In the genomic region with DNA sequence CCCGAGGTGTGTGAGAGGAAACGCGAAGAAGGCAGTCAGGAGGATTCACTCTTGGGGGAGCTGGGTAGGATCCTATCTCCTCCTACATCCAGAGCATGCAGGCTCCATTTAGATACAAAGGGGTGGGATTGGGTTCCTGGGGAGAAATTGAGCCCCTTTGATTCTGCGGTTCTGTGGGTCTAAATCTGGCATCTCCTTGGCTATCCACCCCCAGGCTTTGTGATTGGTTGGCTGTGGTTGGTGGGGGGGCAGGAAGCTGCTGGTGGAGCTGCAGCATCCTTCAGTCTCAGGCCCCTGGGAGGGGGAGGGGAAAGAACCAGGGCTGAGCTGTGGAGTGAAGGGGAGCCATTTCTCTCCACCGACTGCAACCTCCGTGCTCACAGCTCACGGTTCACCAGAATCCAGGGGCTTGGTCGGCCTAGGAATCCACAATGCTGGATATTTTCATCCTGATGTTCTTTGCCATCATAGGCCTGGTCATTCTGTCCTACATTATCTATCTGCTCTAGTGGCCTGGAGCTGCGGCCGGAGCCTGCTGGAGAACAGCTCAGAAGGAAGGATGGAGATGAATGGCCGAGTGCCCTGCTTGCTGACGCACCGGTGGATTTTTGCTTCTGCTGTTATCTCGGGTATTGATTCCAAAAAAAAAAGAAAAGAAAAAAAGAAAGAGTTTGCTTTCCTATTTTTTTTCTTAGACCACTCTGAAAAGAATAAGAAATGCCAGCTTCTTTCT, we compare ENCODE assay signal across 9 cellular contexts.
A peak's percentile ranks its signal among the peaks of the same experiment; 100 is the strongest.
DNase-seq lines count a peak whose midpoint lies in the region; ATAC-seq, FAIRE-seq and TF ChIP-seq lines count a peak whose summit lies in the region.
"Had no signal": no experiment of that assay in that cellular context is flagged by ENCODE, and none has a peak within 500 bp of the region (broad histone marks: within the 10 kb centered on the region; RNA-seq: fewer than 3 reads in every experiment).

Gene LASP1NB (plus strand): TSS at position 352 of the 733 bp plus-strand sequence.

- peak within 1 kb of the TSS; percentile 25 for H2AK5ac ChIP-seq in trophoblast cell (ENCODE audit: low read length)

- H3K79me2 ChIP-seq in trophoblast cell (ENCODE audit: control insufficient read depth, insufficient read depth, low read length, poor library complexity): no peaks in the 10 kb centered on the region

- no peak within 1 kb of the TSS for H4K8ac ChIP-seq in trophoblast cell (ENCODE audit: low read depth, low read length)

- intact Hi-C loops in CD8-positive, alpha-beta T cell (cut with DNase I, micrococcal nuclease): loop anchor here in 1 of 2 experiments (2.0 to 5.0 kb wide), 2 partner anchors 37 to 55 kb away; partner anchors contain the start of gene LASP1
- intact Hi-C loops in kidney (cut with DNase I): no loop called here

- no peak within 1 kb of the TSS for H4K91ac ChIP-seq in trophoblast cell (ENCODE audit: low read depth, low read length)

- POLR2A ChIA-PET in CD8-positive, alpha-beta T cell (lab: Charles Lee): interaction anchor here (0.6 to 4.5 kb wide), 16 partner anchors 9 to 274 kb away, joined by 3 to 34 read pairs (median 3); partner anchors contain the start of genes ARL5C, LASP1 and RPL23
- POLR2A ChIA-PET in activated CD4-positive, alpha-beta T cell treated with anti-CD3 and anti-CD28 coated beads, Interleukin-2, amount 10 ng/mL, durations not matched to agents 7 days and 5 days (lab: Charles Lee): interaction anchor here (1.0 kb wide), 1 partner anchor 25 kb away, joined by 3 read pairs; no protein-coding TSS in a partner anchor

- ATAC-seq in CD8-positive, alpha-beta T cell: peak; percentile 87
- no peak for ATAC-seq in GM18858 (IDR thresholded peaks at IDR 0.05; ENCODE audit: unreplicated experiment)

- H3K27ac ChIP-seq in CD8-positive, alpha-beta T cell (ENCODE audit: low read depth, low read length): peak within 1 kb of the TSS; percentile 35
- no peak within 1 kb of the TSS for H3K27ac ChIP-seq in trophoblast cell (ENCODE audit: low read depth, low read length)
- no peak within 1 kb of the TSS for H3K27ac ChIP-seq in kidney (ENCODE audit: low read depth in 2 of 2, low read length in 2 of 2)

- peak within 1 kb of the TSS; percentile 65 for H3K4me3 Mint-ChIP-seq in CD8-positive, alpha-beta T cell
- peak within 1 kb of the TSS; percentile 17 for H3K4me3 Mint-ChIP-seq in activated CD4-positive, alpha-beta T cell treated with anti-CD3 and anti-CD28 coated beads, Interleukin-2, amount 10 ng/mL, durations not matched to agents 7 days and 5 days

- H3K27me3 Mint-ChIP-seq in CD8-positive, alpha-beta T cell (ENCODE audit: low read depth): no peaks in the 10 kb centered on the region
- no peaks in the 10 kb centered on the region for H3K27me3 Mint-ChIP-seq in activated CD4-positive, alpha-beta T cell treated with anti-CD3 and anti-CD28 coated beads, Interleukin-2, amount 10 ng/mL, durations not matched to agents 7 days and 5 days

- H3K14ac ChIP-seq in trophoblast cell (ENCODE audit: low read length): no peak within 1 kb of the TSS

- peaks cover 11% of the 10 kb centered on the region for H3K36me3 Mint-ChIP-seq in CD8-positive, alpha-beta T cell
- peaks cover 5% of the 10 kb centered on the region for H3K36me3 Mint-ChIP-seq in activated CD4-positive, alpha-beta T cell treated with anti-CD3 and anti-CD28 coated beads, Interleukin-2, amount 10 ng/mL, durations not matched to agents 7 days and 5 days (ENCODE audit: low read depth)

- no peaks in the 10 kb centered on the region for H3K36me3 ChIP-seq in CD8-positive, alpha-beta T cell (ENCODE audit: insufficient read depth, low read length)
- peaks cover 5 to 6% of the 10 kb centered on the region in 2 experiments for H3K36me3 ChIP-seq in trophoblast cell (ENCODE audit: control insufficient read depth in 1 of 2, insufficient read depth in 2 of 2, low read length in 2 of 2)
- H3K36me3 ChIP-seq in kidney (ENCODE audit: control insufficient read depth in 1 of 2, insufficient read depth in 2 of 2, low read length in 2 of 2): peaks cover 0 to 4% of the 10 kb centered on the region in 2 donors

- H3K27ac Mint-ChIP-seq in CD8-positive, alpha-beta T cell: peak within 1 kb of the TSS; percentile 63
- H3K27ac Mint-ChIP-seq in activated CD4-positive, alpha-beta T cell treated with anti-CD3 and anti-CD28 coated beads, Interleukin-2, amount 10 ng/mL, durations not matched to agents 7 days and 5 days: peak within 1 kb of the TSS; percentile 72

- H2BK5ac ChIP-seq in trophoblast cell (ENCODE audit: low read depth, low read length, poor library complexity): no peak within 1 kb of the TSS

- FAIRE-seq in kidney (lab: Jason Lieb, UNC): no peak
- FAIRE-seq: endothelial cell of umbilical vein had no signal

- CTCF ChIA-PET in CD8-positive, alpha-beta T cell (lab: Charles Lee): interaction anchor here (0.6 to 3.2 kb wide), 13 partner anchors 7 to 251 kb away, joined by 3 to 20 read pairs (median 5); partner anchors contain the start of gene LASP1
- CTCF ChIA-PET in activated CD4-positive, alpha-beta T cell treated with anti-CD3 and anti-CD28 coated beads, Interleukin-2, amount 10 ng/mL, durations not matched to agents 7 days and 5 days (lab: Charles Lee): interaction anchor here (0.8 to 2.0 kb wide), 4 partner anchors 15 to 40 kb away, joined by 3 to 4 read pairs (median 3); no protein-coding TSS in a partner anchor

- peak within 1 kb of the TSS; percentile 28 for H2BK12ac ChIP-seq in trophoblast cell (ENCODE audit: low read length)

- WGBS in trophoblast cell (ENCODE audit: extremely low coverage, insufficient coverage, insufficient read length): no CpG with 5 or more reads among the region's 14 CpGs

- H3K23ac ChIP-seq in trophoblast cell (ENCODE audit: low read length): no peak within 1 kb of the TSS

- H3K4me1 Mint-ChIP-seq in CD8-positive, alpha-beta T cell (ENCODE audit: low read depth): peaks cover 40% of the 10 kb centered on the region
- H3K4me1 Mint-ChIP-seq in activated CD4-positive, alpha-beta T cell treated with anti-CD3 and anti-CD28 coated beads, Interleukin-2, amount 10 ng/mL, durations not matched to agents 7 days and 5 days: peaks cover 30% of the 10 kb centered on the region

- H2BK120ac ChIP-seq in trophoblast cell (ENCODE audit: insufficient read depth, low read length, poor library complexity): no peak within 1 kb of the TSS

- H4K12ac ChIP-seq in trophoblast cell (ENCODE audit: low read depth, low read length): peak within 1 kb of the TSS; percentile 67

- no peaks in the 10 kb centered on the region for H3K27me3 ChIP-seq in CD8-positive, alpha-beta T cell (ENCODE audit: insufficient read depth, low read length)
- no peaks in the 10 kb centered on the region for H3K27me3 ChIP-seq in trophoblast cell (ENCODE audit: insufficient read depth, low read length)

- no peak within 1 kb of the TSS for H3K4me2 ChIP-seq in trophoblast cell (ENCODE audit: low read length)

- no peaks in the 10 kb centered on the region for H3K9me3 Mint-ChIP-seq in CD8-positive, alpha-beta T cell
- no peaks in the 10 kb centered on the region for H3K9me3 Mint-ChIP-seq in activated CD4-positive, alpha-beta T cell treated with anti-CD3 and anti-CD28 coated beads, Interleukin-2, amount 10 ng/mL, durations not matched to agents 7 days and 5 days

- no peaks in the 10 kb centered on the region for H3K79me1 ChIP-seq in trophoblast cell (ENCODE audit: low read length)

- no peak within 1 kb of the TSS for H3K18ac ChIP-seq in trophoblast cell (ENCODE audit: low read length)

- no peak within 1 kb of the TSS for H2AFZ ChIP-seq in trophoblast cell (ENCODE audit: insufficient read depth, low read length, poor library complexity)

- H3K9ac ChIP-seq in trophoblast cell (ENCODE audit: low read length) (peak within 1 kb of the TSS; percentile 12), kidney (ENCODE audit: low read length in 2 of 2) (no peak within 1 kb of the TSS)

- H3K4me1 ChIP-seq in CD8-positive, alpha-beta T cell (ENCODE audit: insufficient read depth, low read length): peaks cover 26% of the 10 kb centered on the region
- no peaks in the 10 kb centered on the region for H3K4me1 ChIP-seq in trophoblast cell (ENCODE audit: control insufficient read depth in 1 of 2, insufficient read depth in 2 of 2, low read length in 2 of 2)
- H3K4me1 ChIP-seq in kidney (ENCODE audit: control insufficient read depth in 1 of 2, insufficient read depth in 1 of 2, low read depth in 1 of 2, low read length in 2 of 2): peaks cover 3 to 6% of the 10 kb centered on the region in 2 donors

- no peak within 1 kb of the TSS for H3K4ac ChIP-seq in trophoblast cell (ENCODE audit: low read depth, low read length)

- peak in 6 of 7 experiments; percentile 40 to 81 (median 62) for DNase-seq in CD8-positive, alpha-beta T cell
- DNase-seq in activated CD4-positive, alpha-beta T cell treated with anti-CD3 and anti-CD28 coated beads, Interleukin-2, amount 10 ng/mL, durations not matched to agents 7 days and 5 days: peak; percentile 57
- DNase-seq in fibroblast of pulmonary artery (ENCODE audit: low read depth) (peak; percentile 57), trophoblast cell (no peak), kidney (no peak), NCI-H1092 (lab: John Stamatoyannopoulos, UW) (no peak), NCI-H1092 treated with DMSO at 0.1 percent for 48 hours (lab: John Stamatoyannopoulos, UW) (no peak)

- H3K9me3 ChIP-seq in CD8-positive, alpha-beta T cell (ENCODE audit: low read length): no peaks in the 10 kb centered on the region
- H3K9me3 ChIP-seq in trophoblast cell (ENCODE audit: insufficient read depth, low read depth, low read length) (no peaks in the 10 kb centered on the region), kidney (ENCODE audit: control insufficient read depth in 1 of 2, low read length in 2 of 2) (no peaks in the 10 kb centered on the region)

- TF ChIP-seq CTCF in CD8-positive, alpha-beta T cell (IDR thresholded peaks at IDR 0.05): no peak
- TF ChIP-seq CTCF in fibroblast of pulmonary artery (IDR thresholded peaks at IDR 0.05; ENCODE audit: low read length, missing control alignments): no peak
- TF ChIP-seq CTCF in kidney (IDR thresholded peaks at IDR 0.05; ENCODE audit: borderline replicate concordance, extremely low read depth, insufficient read depth): no peak

- peak within 1 kb of the TSS; percentile 43 for H3K4me3 ChIP-seq in CD8-positive, alpha-beta T cell (ENCODE audit: low read depth, low read length)
- no peak within 1 kb of the TSS for H3K4me3 ChIP-seq in fibroblast of pulmonary artery (replicated peaks; ENCODE audit: low read depth, low read length)
- H3K4me3 ChIP-seq in trophoblast cell (ENCODE audit: low read depth, low read length): no peak within 1 kb of the TSS
- H3K4me3 ChIP-seq in kidney (ENCODE audit: low read length in 2 of 2): no peak within 1 kb of the TSS

Comparison
In these comparisons a context has a peak if more than half of its experiments do, and no peak if none do; other contexts are left out.
1. DNase-seq: peak in CD8-positive, alpha-beta T cell (6 of 7), activated CD4-positive, alpha-beta T cell treated with anti-CD3 and anti-CD28 coated beads, Interleukin-2, amount 10 ng/mL, durations not matched to agents 7 days and 5 days (single experiment) and fibroblast of pulmonary artery (single experiment); none in trophoblast cell (0 of 2), kidney (single experiment), NCI-H1092 (single experiment) and NCI-H1092 treated with DMSO at 0.1 percent for 48 hours (single experiment).